ENCODE assay signal across 14 cellular contexts in the genomic region with DNA sequence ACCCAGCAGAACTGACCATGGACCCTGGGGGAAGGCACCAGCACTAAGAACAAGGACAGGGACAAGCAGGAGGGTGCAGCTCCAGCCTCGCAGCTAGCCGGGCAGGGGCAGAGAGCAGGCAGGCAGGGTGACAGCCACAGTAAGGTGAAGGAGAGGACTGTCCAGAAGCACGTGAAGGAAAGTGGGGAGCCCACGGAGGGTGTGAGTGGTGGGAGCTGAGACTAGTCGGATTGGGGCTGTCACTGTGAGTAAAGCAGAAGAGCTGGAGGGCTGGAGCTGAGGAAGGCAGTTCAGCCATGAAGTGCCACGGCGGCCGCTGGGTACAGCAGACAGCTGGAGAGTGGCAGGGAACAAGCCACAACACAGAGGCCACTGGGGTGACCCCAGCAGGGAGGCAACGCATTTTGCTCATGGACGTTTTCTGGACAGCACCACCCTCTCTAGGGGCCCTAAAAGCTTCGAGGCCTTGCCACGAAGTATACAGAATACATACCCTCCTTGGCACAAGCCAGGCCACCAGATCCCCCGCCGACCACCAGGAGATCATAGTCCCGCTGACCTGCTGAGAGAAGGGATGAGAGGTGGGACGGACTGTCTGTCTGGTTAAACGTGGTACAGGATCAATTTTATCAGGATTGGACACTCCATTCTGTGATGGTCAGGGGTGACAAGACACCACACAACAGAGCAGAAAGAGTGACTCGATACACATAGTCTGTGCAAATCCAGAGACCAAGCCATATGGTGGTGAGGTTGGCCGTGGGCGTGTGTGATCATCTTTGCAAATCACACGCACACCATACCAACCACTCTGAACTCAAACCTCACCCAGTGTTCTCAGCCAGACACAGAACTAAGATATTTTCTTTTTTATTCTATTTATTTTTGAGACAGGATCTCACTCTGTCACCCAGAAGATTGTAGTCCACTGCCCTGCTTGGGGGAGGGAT.
"Had no signal": no experiment of that assay in that cellular context is flagged by ENCODE, and none has a peak within 500 bp of the region (broad histone marks: within the 10 kb centered on the region; RNA-seq: fewer than 3 reads in every experiment).

No MANE protein-coding gene starts in this region.

- H3K9me3 Mint-ChIP-seq: type B pancreatic cell had no signal

- H3K27me3 Mint-ChIP-seq: activated T-cell treated with anti-CD3 and anti-CD28 coated beads, Interleukin-2, amount 50 U/mL, for 24 hours; stimulated activated naive B cell treated with anti-CD40 and anti-IgM and Interleukin-4, amounts not matched to agents 10 μg/mL and 1 μg/mL and 100 μg/mL, for 72 hours; type B pancreatic cell had no signal

- H3K27ac Mint-ChIP-seq: activated T-cell treated with anti-CD3 and anti-CD28 coated beads, Interleukin-2, amount 50 U/mL, for 24 hours; stimulated activated naive B cell treated with anti-CD40 and anti-IgM and Interleukin-4, amounts not matched to agents 10 μg/mL and 1 μg/mL and 100 μg/mL, for 72 hours; type B pancreatic cell had no signal

- ATAC-seq: activated naive CD4-positive, alpha-beta T cell treated with anti-CD3 and anti-CD28 coated beads, Interleukin-2, amount 50 U/mL, for 72 hours; stimulated activated naive B cell treated with anti-CD40 and anti-IgM and Interleukin-4, amounts not matched to agents 10 μg/mL and 1 μg/mL and 100 μg/mL, for 72 hours had no signal

- H3K4me3 Mint-ChIP-seq: activated T-cell treated with anti-CD3 and anti-CD28 coated beads, Interleukin-2, amount 50 U/mL, for 24 hours; neural crest cell; stimulated activated naive B cell treated with anti-CD40 and anti-IgM and Interleukin-4, amounts not matched to agents 10 μg/mL and 1 μg/mL and 100 μg/mL, for 72 hours; type B pancreatic cell had no signal

- H3K4me1 Mint-ChIP-seq: neural crest cell had no signal

- DNase-seq: activated CD4-positive, alpha-beta T cell treated with anti-CD3 and anti-CD28 coated beads, Interleukin-2, amount 50 U/mL, for 48 hours; activated effector memory CD4-positive, alpha-beta T cell treated with anti-CD3 and anti-CD28 coated beads, Interleukin-2, amount 50 U/mL, for 16 hours; activated T-cell treated with anti-CD3 and anti-CD28 coated beads, Interleukin-2, amount 50 U/mL, for 24 hours; brain microvascular endothelial cell; cerebellar nuclear complex; islet precursor cell; midbrain; ovary; SJCRH30; stimulated activated CD4-positive, alpha-beta T cell treated with anti-CD3 and anti-CD28 coated beads, Interleukin-12 subunit alpha, Interleukin-12 subunit beta, amount 100 ng/mL, for 4 hours; stimulated activated naive B cell treated with anti-CD40 and anti-IgM and Interleukin-4, amounts not matched to agents 10 μg/mL and 1 μg/mL and 100 μg/mL, for 72 hours had no signal
